In genomic region chr4:150297861-150298474, GRCh38 we compare ENCODE assay signal across 7 cellular contexts.
DNase-seq lines count a peak whose midpoint lies in the region; ATAC-seq and TF ChIP-seq lines count a peak whose summit lies in the region.

No MANE protein-coding gene starts in this region.

- H3K27me3 ChIP-seq in H9 (ENCODE audit: insufficient read depth, low read length) = no peaks in the 10 kb centered on the region
- H3K27me3 ChIP-seq in OCI-LY3 (ENCODE audit: low read depth, low read length) = no peaks in the 10 kb centered on the region
- H3K27me3 ChIP-seq in mammary epithelial cell (ENCODE audit: insufficient read depth, low read length) = no peaks in the 10 kb centered on the region
- H3K27me3 ChIP-seq in mesenchymal stem cell (ENCODE audit: control insufficient read depth in 1 of 2, insufficient read depth in 1 of 2, low read length in 2 of 2) = no peaks in the 10 kb centered on the region
- H3K27me3 ChIP-seq in upper lobe of left lung = no peaks in the 10 kb centered on the region

- H4K91ac ChIP-seq in H9 (ENCODE audit: insufficient read length, low read depth, low read length) = no peak overlapping the region
- H4K91ac ChIP-seq in mesenchymal stem cell (ENCODE audit: low read length) = no peak overlapping the region

- H3K27ac Mint-ChIP-seq in H9 = no peak overlapping the region; a peak in 1 of 7 replicates

- H3K9me3 Mint-ChIP-seq in H9 = no peaks in the 10 kb centered on the region

- H3K4me1 Mint-ChIP-seq in H9 = no peaks in the 10 kb centered on the region

- peak; percentile 4 for DNase-seq in DMS79 (lab: John Stamatoyannopoulos, UW)
- DNase-seq in H9 = no peak
- peak; percentile 43 for DNase-seq in mammary epithelial cell
- peak; percentile 61 for DNase-seq in mesenchymal stem cell
- DNase-seq in upper lobe of left lung = no peak
- no peak for DNase-seq in activated CD8-positive, alpha-beta memory T cell treated with anti-CD3 and anti-CD28 coated beads, Interleukin-2, amount 50 U/mL, for 4 hours

- H3K56ac ChIP-seq in H9 (ENCODE audit: insufficient read length, low read depth, low read length) = no peak overlapping the region

- no peak overlapping the region for H4K5ac ChIP-seq in H9 (ENCODE audit: insufficient read length, low read depth, low read length)

- no peak overlapping the region for H3K23ac ChIP-seq in H9 (ENCODE audit: insufficient read length, low read depth, low read length)
- H3K23ac ChIP-seq in mesenchymal stem cell (ENCODE audit: low read length in 2 of 2) = no peak overlapping the region

- no peak overlapping the region for H2BK120ac ChIP-seq in H9 (ENCODE audit: low read depth, low read length, poor library complexity, severe bottlenecking)
- no peak overlapping the region for H2BK120ac ChIP-seq in mesenchymal stem cell (ENCODE audit: low read depth, low read length)

- no peaks in the 10 kb centered on the region for H3K79me1 ChIP-seq in H9 (ENCODE audit: insufficient read depth, low read depth, low read length, poor library complexity, severe bottlenecking)
- no peaks in the 10 kb centered on the region for H3K79me1 ChIP-seq in mesenchymal stem cell (replicated peaks; ENCODE audit: low read length, poor library complexity, severe bottlenecking)

- H3K4me2 ChIP-seq in H9 (ENCODE audit: insufficient read depth, insufficient read length, low read length) (no peak overlapping the region), OCI-LY3 (ENCODE audit: low read length) (no peak overlapping the region), mammary epithelial cell (ENCODE audit: insufficient read depth, low read depth, low read length) (no peak overlapping the region), mesenchymal stem cell (ENCODE audit: low read length, poor library complexity, severe bottlenecking) (no peak overlapping the region)

- no peaks in the 10 kb centered on the region for H3K23me2 ChIP-seq in H9 (ENCODE audit: insufficient read length, low read depth, low read length, poor library complexity, severe bottlenecking)

- TF ChIP-seq EP300 in upper lobe of left lung (IDR thresholded peaks at IDR 0.05) = no peak

- H3K36me3 ChIP-seq in OCI-LY3 (replicated peaks; ENCODE audit: low read depth, low read length) (no peaks in the 10 kb centered on the region), mammary epithelial cell (ENCODE audit: insufficient read depth, low read length) (no peaks in the 10 kb centered on the region), mesenchymal stem cell (ENCODE audit: control insufficient read depth in 1 of 2, insufficient read depth in 2 of 2, low read depth in 1 of 2, low read length in 2 of 2) (no peaks in the 10 kb centered on the region), upper lobe of left lung (no peaks in the 10 kb centered on the region)

- H2AFZ ChIP-seq in H9 (ENCODE audit: low read length) (no peak overlapping the region), OCI-LY3 (ENCODE audit: low read depth, low read length) (no peak overlapping the region), mammary epithelial cell (ENCODE audit: low read depth, low read length) (no peak overlapping the region), mesenchymal stem cell (ENCODE audit: low read depth, low read length) (no peak overlapping the region)

- H4K8ac ChIP-seq in H9 (replicated peaks; ENCODE audit: insufficient read length, low read depth, low read length) (no peak overlapping the region), mesenchymal stem cell (ENCODE audit: low read length) (no peak overlapping the region)

- H2BK15ac ChIP-seq in H9 (ENCODE audit: low read depth, low read length) (no peak overlapping the region), mesenchymal stem cell (ENCODE audit: low read depth, poor library complexity, severe bottlenecking) (no peak overlapping the region)

- no peak overlapping the region for H3K27ac ChIP-seq in H9 (ENCODE audit: insufficient read length, low read depth, low read length)
- no peak overlapping the region for H3K27ac ChIP-seq in OCI-LY3 (ENCODE audit: low read length)
- no peak overlapping the region for H3K27ac ChIP-seq in mammary epithelial cell (ENCODE audit: insufficient read depth, low read depth, low read length)
- no peak overlapping the region for H3K27ac ChIP-seq in mesenchymal stem cell (ENCODE audit: low read length, poor library complexity, severe bottlenecking)
- H3K27ac ChIP-seq in upper lobe of left lung = no peak overlapping the region

- H3K79me2 ChIP-seq in H9 (ENCODE audit: insufficient read depth, low read length) (no peaks in the 10 kb centered on the region), OCI-LY3 (ENCODE audit: low read length) (no peaks in the 10 kb centered on the region), mammary epithelial cell (ENCODE audit: insufficient read depth, low read length) (no peaks in the 10 kb centered on the region)

- H2BK5ac ChIP-seq in H9 (ENCODE audit: insufficient read length, low read length) (no peak overlapping the region), mesenchymal stem cell (ENCODE audit: low read depth, low read length, poor library complexity, severe bottlenecking) (no peak overlapping the region)

- H3K4ac ChIP-seq in H9 (ENCODE audit: low read depth, low read length) = no peak overlapping the region
- H3K4ac ChIP-seq in mesenchymal stem cell (ENCODE audit: low read depth in 1 of 2, low read length in 2 of 2) = no peak overlapping the region

- intact Hi-C loops in mammary epithelial cell (cut with micrococcal nuclease) = loop anchor here (1.0 to 5.0 kb wide), 4 partner anchors 296 to 664 kb away; no protein-coding TSS in a partner anchor

- TF ChIP-seq CTCF in H9 (conservative IDR thresholded peaks at IDR 0.05) (peak; percentile 81), OCI-LY3 (IDR thresholded peaks at IDR 0.05; ENCODE audit: low read depth, low read length) (peak; percentile 98), mammary epithelial cell (conservative IDR thresholded peaks at IDR 0.05 in 1 of 2, IDR thresholded peaks at IDR 0.05 in 1 of 2; ENCODE audit: extremely low read depth in 1 of 2, insufficient read depth in 1 of 2, low read depth in 1 of 2, low read length in 2 of 2) (peak; percentile 45 to 71), upper lobe of left lung (IDR thresholded peaks at IDR 0.05) (peak in 5 of 6 experiments; percentile 30 to 61 (median 52))

- CTCF ChIA-PET in mammary epithelial cell (lab: Charles Lee; ENCODE audit: low non-redundant PET) = interaction anchor here (0.8 kb wide), 1 partner anchor 11 kb away, joined by 10 read pairs; no protein-coding TSS in a partner anchor

- H3K36me3 Mint-ChIP-seq in H9 (ENCODE audit: insufficient read depth in 1 of 3, low read depth in 3 of 3) = no peaks in the 10 kb centered on the region

- TF ChIP-seq POLR2A in upper lobe of left lung (IDR thresholded peaks at IDR 0.05) = no peak

- H2AK5ac ChIP-seq in H9 (ENCODE audit: insufficient read length, low read length) = no peak overlapping the region
- H2AK5ac ChIP-seq in mesenchymal stem cell (ENCODE audit: low read length, severe bottlenecking) = no peak overlapping the region

- no peak overlapping the region for H2BK20ac ChIP-seq in H9 (ENCODE audit: low read depth, low read length, poor library complexity, severe bottlenecking)

- ATAC-seq in upper lobe of left lung (ENCODE audit: low FRiP score in 2 of 2) = no peak

- H3K9ac ChIP-seq in H9 (ENCODE audit: extremely low read depth, insufficient read length, low read length) (no peak overlapping the region), OCI-LY3 (ENCODE audit: low read length) (no peak overlapping the region), mammary epithelial cell (ENCODE audit: insufficient read depth, low read length) (no peak overlapping the region), mesenchymal stem cell (ENCODE audit: low read length) (no peak overlapping the region)

- H3K14ac ChIP-seq in H9 (ENCODE audit: insufficient read depth, low read length) (no peak overlapping the region), mesenchymal stem cell (ENCODE audit: low read length in 2 of 2) (no peak overlapping the region)

- no CpG with 5 or more reads among the region's 1 CpG for WGBS in H9 (ENCODE audit: extremely low coverage, insufficient read length, low lambda C conversion rate)
- WGBS in mammary epithelial cell (ENCODE audit: low coverage, missing lambda C conversion rate) = 100% methylated on average over 1 of the region's 1 CpG
- WGBS in mesenchymal stem cell = 100% methylated on average over 1 of the region's 1 CpG
- WGBS in upper lobe of left lung, 2 donors = 96% methylated on average over 1 of the region's 1 CpG

- H3K4me3 Mint-ChIP-seq in H9 = no peak overlapping the region

- no peak overlapping the region for H3T11ph ChIP-seq in H9 (ENCODE audit: low read length)

- in situ Hi-C loops in mammary epithelial cell (cut with MboI; ENCODE audit: low sequenced_read_pairs in 2 of 2) = no loop called here

- H2BK12ac ChIP-seq in H9 (ENCODE audit: insufficient read length, low read depth, low read length) = no peak overlapping the region
- H2BK12ac ChIP-seq in mesenchymal stem cell (ENCODE audit: low read length in 2 of 2) = no peak overlapping the region

- dilution Hi-C loops in mammary epithelial cell (cut with HindIII; ENCODE audit: low sequenced_read_pairs) = no loop called here

- H3K9me3 ChIP-seq in H9 (ENCODE audit: control insufficient read depth, low read depth, low read length) = no peaks in the 10 kb centered on the region
- H3K9me3 ChIP-seq in OCI-LY3 (ENCODE audit: insufficient read depth, low read length) = no peaks in the 10 kb centered on the region
- no peaks in the 10 kb centered on the region for H3K9me3 ChIP-seq in mammary epithelial cell (replicated peaks; ENCODE audit: insufficient read depth, low read length)
- H3K9me3 ChIP-seq in mesenchymal stem cell (ENCODE audit: control insufficient read depth, low read length) = no peaks in the 10 kb centered on the region
- no peaks in the 10 kb centered on the region for H3K9me3 ChIP-seq in upper lobe of left lung

- H3K4me3 ChIP-seq in OCI-LY3 (ENCODE audit: low read length) (no peak overlapping the region), mammary epithelial cell (replicated peaks in 1 of 3; ENCODE audit: insufficient read depth in 1 of 3, low read depth in 2 of 3, low read length in 3 of 3) (no peak overlapping the region), mesenchymal stem cell (ENCODE audit: insufficient read depth in 1 of 2, low read depth in 1 of 2, low read length in 2 of 2) (no peak overlapping the region), upper lobe of left lung (no peak overlapping the region)

- H3K18ac ChIP-seq in H9 (ENCODE audit: insufficient read length, low read depth, low read length) = no peak overlapping the region
- no peak overlapping the region for H3K18ac ChIP-seq in mesenchymal stem cell (ENCODE audit: low read depth in 1 of 2, low read length in 2 of 2)

- BruUV-seq in mammary epithelial cell (replicated peaks; lab: Mats Ljungman, UMichigan) = no TSS peak

- H3K4me1 ChIP-seq in H9 (ENCODE audit: insufficient read depth, low read length) (no peaks in the 10 kb centered on the region), OCI-LY3 (ENCODE audit: low read length) (peaks cover 11% of the 10 kb centered on the region), mammary epithelial cell (ENCODE audit: insufficient read depth, low read length) (peaks cover 8% of the 10 kb centered on the region), mesenchymal stem cell (ENCODE audit: control insufficient read depth, insufficient read depth, low read depth, low read length) (no peaks in the 10 kb centered on the region), upper lobe of left lung (no peaks in the 10 kb centered on the region)

- H3K27me3 Mint-ChIP-seq in H9 (ENCODE audit: low read depth) = no peaks in the 10 kb centered on the region

- H4K20me1 ChIP-seq in H9 (ENCODE audit: control insufficient read depth, insufficient read depth, insufficient read length) (no peaks in the 10 kb centered on the region), OCI-LY3 (ENCODE audit: insufficient read depth, low read length) (no peaks in the 10 kb centered on the region), mammary epithelial cell (ENCODE audit: insufficient read depth, low read length) (no peaks in the 10 kb centered on the region)

Comparison
In these comparisons a context has a peak if more than half of its experiments do, and no peak if none do; other contexts are left out.
1. DNase-seq: peak in DMS79 (single experiment), mammary epithelial cell (single experiment) and mesenchymal stem cell (single experiment); none in H9 (single experiment), upper lobe of left lung (0 of 2) and activated CD8-positive, alpha-beta memory T cell treated with anti-CD3 and anti-CD28 coated beads, Interleukin-2, amount 50 U/mL, for 4 hours (single experiment).
2. Peak in every context shown above with its lines, with median percentiles within 50 percentile points of each other: CTCF ChIP-seq.